Comparison of ENCODE assay signal across 10 cellular contexts in genomic region chrX:130118941-130119640, GRCh38. TPM values are rescaled to one million over a fixed set of nuclear protein-coding genes. Genes with fewer than 3 reads are reported as not detected.
DNase-seq lines count a peak whose midpoint lies in the region; TF ChIP-seq lines count a peak whose summit lies in the region.
"Had no signal": no experiment of that assay in that cellular context is flagged by ENCODE, and none has a peak within 500 bp of the region (broad histone marks: within the 10 kb centered on the region; RNA-seq: fewer than 3 reads in every experiment).

No MANE protein-coding gene starts in this region.

- peak overlapping the region in 3 of 4 donors; percentile 48 to 76 (median 72) for H3K27ac ChIP-seq in esophagus muscularis mucosa (replicated peaks in 1 of 4)

- TF ChIP-seq CTCF in esophagus muscularis mucosa (IDR thresholded peaks at IDR 0.05): no peak

- 57% methylated on average over 20 of the region's 20 CpGs for WGBS in esophagus muscularis mucosa

- peaks cover 22% of the 10 kb centered on the region for H3K4me1 Mint-ChIP-seq in T-helper 1 cell treated with Interleukin-12 subunit alpha and Interleukin-12 subunit beta and Interleukin-4 antibody, amounts not matched to agents 30 μg/mL and 1 μg/mL, for 36 hours (ENCODE audit: low read depth)

- H3K36me3 Mint-ChIP-seq in T-helper 1 cell treated with Interleukin-12 subunit alpha and Interleukin-12 subunit beta and Interleukin-4 antibody, amounts not matched to agents 30 μg/mL and 1 μg/mL, for 36 hours (ENCODE audit: low read depth): peaks cover 3% of the 10 kb centered on the region

- H3K4me1 ChIP-seq in esophagus muscularis mucosa: peaks cover 3 to 31% (median 28%) of the 10 kb centered on the region in 4 donors
- peaks cover 28% of the 10 kb centered on the region for H3K4me1 ChIP-seq in skeletal muscle satellite cell (ENCODE audit: control insufficient read depth, insufficient read depth, low read length)

- peak overlapping the region; percentile 17 for H3K27ac Mint-ChIP-seq in T-helper 1 cell treated with Interleukin-12 subunit alpha and Interleukin-12 subunit beta and Interleukin-4 antibody, amounts not matched to agents 30 μg/mL and 1 μg/mL, for 36 hours

- DNase-seq in T-helper 1 cell (no peak), M059J (ENCODE audit: low read depth) (peak; percentile 59), esophagus muscularis mucosa (ENCODE audit: extremely low spot score) (no peak), NCI-H1417 (lab: John Stamatoyannopoulos, UW) (no peak), NCI-H2196 (lab: John Stamatoyannopoulos, UW; ENCODE audit: unreplicated experiment) (no peak), NCI-H446 treated with DMSO at 0.1 percent for 48 hours (lab: John Stamatoyannopoulos, UW) (no peak)
- DNase-seq: amygdala, NCI-H2171 treated with DMSO at 0.1 percent for 48 hours had no signal

- H3K36me3 ChIP-seq in esophagus muscularis mucosa (no peaks in the 10 kb centered on the region), skeletal muscle satellite cell (ENCODE audit: insufficient read depth, low read length) (no peaks in the 10 kb centered on the region)

- H3K4me3 ChIP-seq in esophagus muscularis mucosa (no peak overlapping the region), skeletal muscle satellite cell (ENCODE audit: low read length) (peak overlapping the region; percentile 37)

- H3K9me3 Mint-ChIP-seq in T-helper 1 cell treated with Interleukin-12 subunit alpha and Interleukin-12 subunit beta and Interleukin-4 antibody, amounts not matched to agents 30 μg/mL and 1 μg/mL, for 36 hours: no peaks in the 10 kb centered on the region

- intact Hi-C loops in esophagus muscularis mucosa (cut with DNase I): no loop called here

- TF ChIP-seq POLR2A in esophagus muscularis mucosa (IDR thresholded peaks at IDR 0.05; ENCODE audit: low read depth): no peak

- no peaks in the 10 kb centered on the region for H3K27me3 ChIP-seq in esophagus muscularis mucosa
- H3K27me3 ChIP-seq in skeletal muscle satellite cell (ENCODE audit: control insufficient read depth, insufficient read depth, low read length): no peaks in the 10 kb centered on the region

- H3K4me3 Mint-ChIP-seq in T-helper 1 cell treated with Interleukin-12 subunit alpha and Interleukin-12 subunit beta and Interleukin-4 antibody, amounts not matched to agents 30 μg/mL and 1 μg/mL, for 36 hours: peak overlapping the region; percentile 44

- peak overlapping the region; percentile 69 for H3K4me2 ChIP-seq in skeletal muscle satellite cell (ENCODE audit: low read length)

- no peak for TF ChIP-seq EP300 in esophagus muscularis mucosa (IDR thresholded peaks at IDR 0.05)

- H3K9me3 ChIP-seq in esophagus muscularis mucosa (no peaks in the 10 kb centered on the region), skeletal muscle satellite cell (replicated peaks; ENCODE audit: low read length) (no peaks in the 10 kb centered on the region)

- no peaks in the 10 kb centered on the region for H3K27me3 Mint-ChIP-seq in T-helper 1 cell treated with Interleukin-12 subunit alpha and Interleukin-12 subunit beta and Interleukin-4 antibody, amounts not matched to agents 30 μg/mL and 1 μg/mL, for 36 hours (ENCODE audit: low read depth)

- no peak overlapping the region for H3K9ac ChIP-seq in skeletal muscle satellite cell (ENCODE audit: low read depth, low read length)

RNA-seq across cellular contexts. Expression of gene ELF4, which starts 8.8 kb away (rescaled TPM):
- 39.9 and 58.7 TPM in 2 replicates for total RNA-seq in M059J (2014; rRNA removed; shearing (Covaris generic))
- 1 to 10 TPM; 6.2 to 9.9 (median 9.4) TPM for total RNA-seq in esophagus muscularis mucosa
- total RNA-seq in skeletal muscle satellite cell (2012; rRNA removed): 9.9 and 10.5 TPM in 2 replicates

RNA-seq across cellular contexts. Expression of gene AIFM1, which starts 46.5 kb away (rescaled TPM):
- total RNA-seq in M059J (2014; rRNA removed; shearing (Covaris generic)): 39.0 and 69.2 TPM in 2 replicates
- total RNA-seq in esophagus muscularis mucosa: 10 to 100 TPM; 15.9 to 23.4 (median 21.6) TPM
- 14.4 and 19.3 TPM in 2 replicates for total RNA-seq in skeletal muscle satellite cell (2012; rRNA removed)

RNA-seq across cellular contexts. Expression of gene RAB33A, which starts 52.7 kb away (rescaled TPM):
- total RNA-seq in M059J (2014; rRNA removed; shearing (Covaris generic)): 0.42 and 1.1 TPM in 2 replicates
- total RNA-seq in esophagus muscularis mucosa: 1 to 10 TPM in 1 of 4 donors, under 1 TPM in 2, not detected in 1; 0.23 to 1.3 (median 0.91) TPM
- total RNA-seq in skeletal muscle satellite cell (2012; rRNA removed): 0.22 and 0.76 TPM in 2 replicates
